ENCODE assay signal across 10 cellular contexts in the genomic region with DNA sequence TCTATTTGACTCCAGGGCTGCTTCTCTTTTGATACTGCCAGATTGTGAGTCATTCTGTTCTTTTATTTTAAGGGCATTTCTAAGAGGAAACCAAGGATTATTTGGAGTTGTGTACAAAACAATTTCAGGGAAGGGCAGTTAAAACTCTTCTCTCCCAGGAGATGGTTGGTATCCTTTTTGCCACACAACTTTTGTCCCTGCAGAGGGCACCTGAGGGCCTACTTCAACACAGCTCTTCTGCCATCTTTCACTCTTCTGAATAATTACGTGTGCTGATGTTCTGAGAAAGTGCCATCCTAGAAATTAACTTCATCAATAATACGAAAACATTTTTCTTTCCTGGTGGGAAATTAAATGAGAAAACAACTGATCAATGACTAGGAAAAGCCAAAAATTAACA.
DNase-seq lines count a peak whose midpoint lies in the region; ATAC-seq, FAIRE-seq and TF ChIP-seq lines count a peak whose summit lies in the region.
"Had no signal": no experiment of that assay in that cellular context is flagged by ENCODE, and none has a peak within 500 bp of the region (broad histone marks: within the 10 kb centered on the region; RNA-seq: fewer than 3 reads in every experiment).

No MANE protein-coding gene starts in this region.

- POLR2A ChIA-PET in BJ (lab: Charles Lee), result no interaction called here

- TF ChIP-seq POLR2A in Peyer's patch (IDR thresholded peaks at IDR 0.05), result no peak

- H3K27me3 ChIP-seq in BJ (ENCODE audit: control insufficient read depth, insufficient read depth, low read length) (no peaks in the 10 kb centered on the region), keratinocyte (ENCODE audit: control insufficient read depth, extremely low read depth, insufficient read depth, low read length) (no peaks in the 10 kb centered on the region), Peyer's patch (no peaks in the 10 kb centered on the region)

- no peaks in the 10 kb centered on the region for H3K9me3 ChIP-seq in keratinocyte (ENCODE audit: control insufficient read depth, low read depth, low read length)
- no peaks in the 10 kb centered on the region for H3K9me3 ChIP-seq in Peyer's patch

- TF ChIP-seq CTCF in BJ (IDR thresholded peaks at IDR 0.05; ENCODE audit: insufficient read depth, low read depth, low read length), result peak; percentile 33
- peak; percentile 25 to 71 (median 35) for TF ChIP-seq CTCF in keratinocyte (optimal IDR thresholded peaks at IDR 0.05 in 1 of 3, IDR thresholded peaks at IDR 0.05 in 1 of 3, conservative IDR thresholded peaks at IDR 0.05 in 1 of 3; ENCODE audit: extremely low read depth in 1 of 3, insufficient read depth in 2 of 3, low read length in 3 of 3)
- TF ChIP-seq CTCF in Peyer's patch (IDR thresholded peaks at IDR 0.05), result peak in 3 of 6 experiments; percentile 18 to 37 (median 29)

- no peak for DNase-seq in BJ (ENCODE audit: low read depth)
- no peak for DNase-seq in GM18507 (ENCODE audit: extremely low spot score, insufficient read length, low read depth)
- DNase-seq in keratinocyte (ENCODE audit: low read depth, low spot score), result no peak
- DNase-seq in Peyer's patch, result no peak
- DNase-seq in stimulated activated CD4-positive, alpha-beta T cell treated with anti-CD3 and anti-CD28 coated beads, Interleukin-15, amount 100 ng/mL, for 24 hours, result no peak
- DNase-seq: stimulated activated CD4-positive, alpha-beta T cell treated with anti-CD3 and anti-CD28 coated beads, Interleukin-4, amount 100 ng/mL, for 4 hours had no signal

- CTCF ChIA-PET in BJ (lab: Yijun Ruan, JAX), result no interaction called here

- no peak overlapping the region for H3K9ac ChIP-seq in keratinocyte (ENCODE audit: control insufficient read depth, extremely low read depth, insufficient read depth, low read length)

- H4K20me1 ChIP-seq in keratinocyte (ENCODE audit: control insufficient read depth, extremely low read depth, insufficient read depth, low read length), result no peaks in the 10 kb centered on the region

- no peaks in the 10 kb centered on the region for H3K36me3 ChIP-seq in BJ (ENCODE audit: control insufficient read depth, insufficient read depth, low read length)
- H3K36me3 ChIP-seq in keratinocyte (ENCODE audit: control insufficient read depth in 2 of 2, extremely low read depth in 1 of 2, insufficient read depth in 2 of 2, low read length in 2 of 2), result no peaks in the 10 kb centered on the region
- no peaks in the 10 kb centered on the region for H3K36me3 ChIP-seq in Peyer's patch

- dilution Hi-C loops in keratinocyte (cut with MboI; ENCODE audit: extremely low pct_ligation_motif_present, low sequenced_read_pairs), result no loop called here

- H3K79me2 ChIP-seq in keratinocyte (ENCODE audit: control insufficient read depth, insufficient read depth, low read length), result no peaks in the 10 kb centered on the region

- H3K4me1 ChIP-seq in keratinocyte (ENCODE audit: control insufficient read depth, extremely low read depth, insufficient read depth, low read length) (no peaks in the 10 kb centered on the region), Peyer's patch (no peaks in the 10 kb centered on the region)

- no peaks in the 10 kb centered on the region for H3K9me1 ChIP-seq in keratinocyte (ENCODE audit: control insufficient read depth, extremely low read depth, insufficient read depth, low read length)

- H3K4me3 ChIP-seq in BJ (ENCODE audit: low read depth, low read length) (no peak overlapping the region), keratinocyte (ENCODE audit: control insufficient read depth in 2 of 3, extremely low read depth in 1 of 3, insufficient read depth in 2 of 3, low read depth in 1 of 3, low read length in 3 of 3) (no peak overlapping the region), Peyer's patch (no peak overlapping the region)

- peak overlapping the region; percentile 32 for H2AFZ ChIP-seq in keratinocyte (ENCODE audit: control insufficient read depth, low read length)

- H3K27ac ChIP-seq in keratinocyte (ENCODE audit: control insufficient read depth, insufficient read depth, low read length) (no peak overlapping the region), Peyer's patch (no peak overlapping the region)

- no peak overlapping the region for H3K4me2 ChIP-seq in keratinocyte (ENCODE audit: control insufficient read depth, extremely low read depth, insufficient read depth, low read depth, low read length)

- FAIRE-seq in GM18507 (lab: Jason Lieb, UNC), result peak; percentile 29
- FAIRE-seq in keratinocyte (lab: Jason Lieb, UNC), result peak; percentile 67

- ATAC-seq in SK-N-SH treated with all-trans-retinoic acid at 6 μM for 48 hours, result peak; percentile 53; the same call in 1 of the 3 replicates
- ATAC-seq in HG03565 (IDR thresholded peaks at IDR 0.05; ENCODE audit: unreplicated experiment), result no peak
- no peak for ATAC-seq in HG03432 (IDR thresholded peaks at IDR 0.05; ENCODE audit: unreplicated experiment)
- ATAC-seq: naive thymus-derived CD8-positive, alpha-beta T cell had no signal

TF ChIP-seq in SK-N-SH treated with all-trans-retinoic acid at 6 μM for 48 hours, 23 proteins besides CTCF, POLR2A, EP300 and RAD21:
- TF ChIP-seq PPARA (CRISPR knock-in tag; IDR thresholded peaks at IDR 0.05; ENCODE audit: borderline replicate concordance), result no peak
- TF ChIP-seq BACH2 (CRISPR knock-in tag; IDR thresholded peaks at IDR 0.05; ENCODE audit: borderline replicate concordance), result no peak
- TF ChIP-seq, protein P1, sequence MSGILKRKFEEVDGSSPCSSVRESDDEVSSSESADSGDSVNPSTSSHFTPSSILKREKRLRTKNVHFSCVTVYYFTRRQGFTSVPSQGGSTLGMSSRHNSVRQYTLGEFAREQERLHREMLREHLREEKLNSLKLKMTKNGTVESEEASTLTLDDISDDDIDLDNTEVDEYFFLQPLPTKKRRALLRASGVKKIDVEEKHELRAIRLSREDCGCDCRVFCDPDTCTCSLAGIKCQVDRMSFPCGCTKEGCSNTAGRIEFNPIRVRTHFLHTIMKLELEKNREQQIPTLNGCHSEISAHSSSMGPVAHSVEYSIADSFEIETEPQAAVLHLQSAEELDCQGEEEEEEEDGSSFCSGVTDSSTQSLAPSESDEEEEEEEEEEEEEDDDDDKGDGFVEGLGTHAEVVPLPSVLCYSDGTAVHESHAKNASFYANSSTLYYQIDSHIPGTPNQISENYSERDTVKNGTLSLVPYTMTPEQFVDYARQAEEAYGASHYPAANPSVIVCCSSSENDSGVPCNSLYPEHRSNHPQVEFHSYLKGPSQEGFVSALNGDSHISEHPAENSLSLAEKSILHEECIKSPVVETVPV (CRISPR knock-in tag; IDR thresholded peaks at IDR 0.05), result no peak
- TF ChIP-seq ZNF565 (CRISPR knock-in tag; conservative IDR thresholded peaks at IDR 0.05; ENCODE audit: low read depth), result no peak
- TF ChIP-seq ESRRG (CRISPR knock-in tag; IDR thresholded peaks at IDR 0.05), result no peak
- TF ChIP-seq GLIS3 (CRISPR knock-in tag; IDR thresholded peaks at IDR 0.05), result no peak
- TF ChIP-seq, protein P2, sequence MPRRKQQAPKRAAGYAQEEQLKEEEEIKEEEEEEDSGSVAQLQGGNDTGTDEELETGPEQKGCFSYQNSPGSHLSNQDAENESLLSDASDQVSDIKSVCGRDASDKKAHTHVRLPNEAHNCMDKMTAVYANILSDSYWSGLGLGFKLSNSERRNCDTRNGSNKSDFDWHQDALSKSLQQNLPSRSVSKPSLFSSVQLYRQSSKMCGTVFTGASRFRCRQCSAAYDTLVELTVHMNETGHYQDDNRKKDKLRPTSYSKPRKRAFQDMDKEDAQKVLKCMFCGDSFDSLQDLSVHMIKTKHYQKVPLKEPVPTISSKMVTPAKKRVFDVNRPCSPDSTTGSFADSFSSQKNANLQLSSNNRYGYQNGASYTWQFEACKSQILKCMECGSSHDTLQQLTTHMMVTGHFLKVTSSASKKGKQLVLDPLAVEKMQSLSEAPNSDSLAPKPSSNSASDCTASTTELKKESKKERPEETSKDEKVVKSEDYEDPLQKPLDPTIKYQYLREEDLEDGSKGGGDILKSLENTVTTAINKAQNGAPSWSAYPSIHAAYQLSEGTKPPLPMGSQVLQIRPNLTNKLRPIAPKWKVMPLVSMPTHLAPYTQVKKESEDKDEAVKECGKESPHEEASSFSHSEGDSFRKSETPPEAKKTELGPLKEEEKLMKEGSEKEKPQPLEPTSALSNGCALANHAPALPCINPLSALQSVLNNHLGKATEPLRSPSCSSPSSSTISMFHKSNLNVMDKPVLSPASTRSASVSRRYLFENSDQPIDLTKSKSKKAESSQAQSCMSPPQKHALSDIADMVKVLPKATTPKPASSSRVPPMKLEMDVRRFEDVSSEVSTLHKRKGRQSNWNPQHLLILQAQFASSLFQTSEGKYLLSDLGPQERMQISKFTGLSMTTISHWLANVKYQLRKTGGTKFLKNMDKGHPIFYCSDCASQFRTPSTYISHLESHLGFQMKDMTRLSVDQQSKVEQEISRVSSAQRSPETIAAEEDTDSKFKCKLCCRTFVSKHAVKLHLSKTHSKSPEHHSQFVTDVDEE (CRISPR knock-in tag; IDR thresholded peaks at IDR 0.05), result no peak
- no peak for TF ChIP-seq SNAI2 (CRISPR knock-in tag; IDR thresholded peaks at IDR 0.05)
- TF ChIP-seq ARNTL (CRISPR knock-in tag; IDR thresholded peaks at IDR 0.05; ENCODE audit: borderline replicate concordance, low read depth), result no peak
- TF ChIP-seq ZC3H10 (CRISPR knock-in tag; IDR thresholded peaks at IDR 0.05), result no peak
- TF ChIP-seq TOX (CRISPR knock-in tag; IDR thresholded peaks at IDR 0.05; ENCODE audit: borderline replicate concordance), result no peak
- TF ChIP-seq ZFP30 (CRISPR knock-in tag; IDR thresholded peaks at IDR 0.05), result no peak
- TF ChIP-seq CSDC2 (CRISPR knock-in tag; IDR thresholded peaks at IDR 0.05), result no peak
- TF ChIP-seq ZNF70 (CRISPR knock-in tag; IDR thresholded peaks at IDR 0.05), result no peak
- TF ChIP-seq ISL1 (CRISPR knock-in tag; IDR thresholded peaks at IDR 0.05), result no peak
- no peak for TF ChIP-seq TCF4 (CRISPR knock-in tag; IDR thresholded peaks at IDR 0.05; ENCODE audit: borderline replicate concordance)
- TF ChIP-seq PATZ1 (CRISPR knock-in tag; IDR thresholded peaks at IDR 0.05; ENCODE audit: borderline replicate concordance), result no peak
